8 cellular contexts compared by ENCODE assay signal in genomic region chr19:11694533-11695439, GRCh38. TPM values are rescaled to one million over a fixed set of nuclear protein-coding genes. Genes with fewer than 3 reads are reported as not detected.
A peak's percentile ranks its signal among the peaks of the same experiment; 100 is the strongest.
DNase-seq lines count a peak whose midpoint lies in the region; ATAC-seq and TF ChIP-seq lines count a peak whose summit lies in the region.

No MANE protein-coding gene starts in this region.

- no peak for TF ChIP-seq CTCF in upper lobe of left lung (IDR thresholded peaks at IDR 0.05)

- no peak for TF ChIP-seq EP300 in upper lobe of left lung (IDR thresholded peaks at IDR 0.05)

- peak overlapping the region; percentile 58 to 93 (median 70) for H3K4me3 ChIP-seq in upper lobe of left lung

- no peaks in the 10 kb centered on the region for H3K36me3 ChIP-seq in upper lobe of left lung

- H3K9me3 ChIP-seq in upper lobe of left lung, result no peaks in the 10 kb centered on the region

- H3K27ac ChIP-seq in upper lobe of left lung, result peak overlapping the region; percentile 37 to 68 (median 57)

- WGBS in upper lobe of left lung, 2 donors, result 3 to 28% methylated on average over 10 to 59 of the region's 61 CpGs

- DNase-seq in DMS 273 treated with DMSO at 0.1 percent for 48 hours (lab: John Stamatoyannopoulos, UW) (peak; percentile 90), H4 (ENCODE audit: low spot score) (peak; percentile 79), NCI-H1048 (lab: John Stamatoyannopoulos, UW) (peak; percentile 95), T-helper 1 cell (peak; percentile 39 to 72 (median 53)), amniotic epithelial cell (ENCODE audit: low read depth) (peak; percentile 81), left cardiac atrium (peak; percentile 97), posterior vena cava (ENCODE audit: low spot score) (peak; percentile 98), upper lobe of left lung (peak; percentile 93 to 96)

- H3K27me3 ChIP-seq in upper lobe of left lung, result no peaks in the 10 kb centered on the region

- H3K4me1 ChIP-seq in upper lobe of left lung, result peaks cover 11 to 15% (median 12%) of the 10 kb centered on the region in 4 donors

- ATAC-seq in left cardiac atrium, result peak; percentile 100
- ATAC-seq in upper lobe of left lung (ENCODE audit: low FRiP score in 2 of 2), result peak; percentile 96 to 99

- intact Hi-C loops in left cardiac atrium (cut with DNase I), result loop anchor here in 1 of 2 donors (5.0 to 10.0 kb wide), 2 partner anchors 43 to 70 kb away; partner anchors contain the start of genes ZNF441 and ZNF823
- intact Hi-C loops in posterior vena cava (cut with DNase I), result no loop called here

- peak in 3 of 4 donors; percentile 21 to 63 (median 55) for TF ChIP-seq POLR2A in upper lobe of left lung (IDR thresholded peaks at IDR 0.05)

RNA-seq across cellular contexts. Expression of gene ZNF823, which starts 44.0 kb away (rescaled TPM):
- total RNA-seq in H4 (2014; rRNA removed; shearing (Covaris generic)), result 4.0 and 7.3 TPM in 2 replicates
- total RNA-seq in left cardiac atrium, result 1 to 10 TPM; 3.5 to 4.5 TPM
- total RNA-seq in posterior vena cava, result 1 to 10 TPM; 4.5 to 5.4 TPM
- 10 to 100 TPM in 2 of 6 donors, 1 to 10 TPM in 4; 6.1 to 22.0 (median 7.7) TPM for total RNA-seq in upper lobe of left lung

Comparison
In these comparisons a context has a peak if more than half of its experiments do, and no peak if none do; other contexts are left out.
1. Peak in every context shown above with its lines: DNase-seq, ATAC-seq, H3K4me3 ChIP-seq and H3K27ac ChIP-seq.